In the genomic region with DNA sequence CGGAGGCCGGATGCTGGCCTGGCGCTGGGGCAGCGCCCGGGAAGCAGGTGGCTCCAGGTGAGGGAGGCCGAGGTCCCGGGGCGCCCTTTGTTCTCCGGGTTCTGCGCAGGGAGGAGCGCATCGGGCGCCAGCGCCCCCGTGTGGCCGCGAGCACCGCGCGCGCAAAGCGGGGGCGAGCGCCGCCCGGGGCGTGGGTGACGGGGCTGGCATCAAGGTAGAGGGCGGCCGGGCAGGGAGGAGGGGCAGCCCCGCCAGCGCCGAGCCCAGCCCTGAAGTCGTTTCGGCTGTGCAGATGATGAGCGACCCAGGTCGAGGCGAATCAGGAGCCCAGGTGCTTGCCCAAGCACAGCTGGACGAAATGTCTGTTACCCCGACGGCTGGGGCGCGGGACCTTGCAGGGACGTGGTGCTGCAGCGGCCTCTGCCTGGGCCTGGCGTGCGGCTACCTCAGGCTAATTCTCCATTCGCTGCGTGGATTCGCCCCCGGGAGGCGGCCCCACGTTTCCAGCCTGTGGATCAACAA, we compare ENCODE assay signal across 1 cellular context.
TF ChIP-seq lines count a peak whose summit lies in the region.

No MANE protein-coding gene starts in this region.

TF ChIP-seq in HepG2, 621 proteins besides CTCF, POLR2A, EP300 and RAD21 (continued from another document and continues in another):
- TF ChIP-seq, protein P1, sequence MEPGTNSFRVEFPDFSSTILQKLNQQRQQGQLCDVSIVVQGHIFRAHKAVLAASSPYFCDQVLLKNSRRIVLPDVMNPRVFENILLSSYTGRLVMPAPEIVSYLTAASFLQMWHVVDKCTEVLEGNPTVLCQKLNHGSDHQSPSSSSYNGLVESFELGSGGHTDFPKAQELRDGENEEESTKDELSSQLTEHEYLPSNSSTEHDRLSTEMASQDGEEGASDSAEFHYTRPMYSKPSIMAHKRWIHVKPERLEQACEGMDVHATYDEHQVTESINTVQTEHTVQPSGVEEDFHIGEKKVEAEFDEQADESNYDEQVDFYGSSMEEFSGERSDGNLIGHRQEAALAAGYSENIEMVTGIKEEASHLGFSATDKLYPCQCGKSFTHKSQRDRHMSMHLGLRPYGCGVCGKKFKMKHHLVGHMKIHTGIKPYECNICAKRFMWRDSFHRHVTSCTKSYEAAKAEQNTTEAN (CRISPR knock-in tag; conservative IDR thresholded peaks at IDR 0.05), result no peak
- TF ChIP-seq MZF1 (CRISPR knock-in tag; IDR thresholded peaks at IDR 0.05; ENCODE audit: borderline replicate concordance), result no peak
- no peak for TF ChIP-seq ZNF605 (CRISPR knock-in tag; IDR thresholded peaks at IDR 0.05)
- peak; percentile 60; the same call in 1 of the 2 replicates for TF ChIP-seq ATF7-NPFF (CRISPR knock-in tag; IDR thresholded peaks at IDR 0.05; ENCODE audit: low read depth)
- TF ChIP-seq, protein P2, sequence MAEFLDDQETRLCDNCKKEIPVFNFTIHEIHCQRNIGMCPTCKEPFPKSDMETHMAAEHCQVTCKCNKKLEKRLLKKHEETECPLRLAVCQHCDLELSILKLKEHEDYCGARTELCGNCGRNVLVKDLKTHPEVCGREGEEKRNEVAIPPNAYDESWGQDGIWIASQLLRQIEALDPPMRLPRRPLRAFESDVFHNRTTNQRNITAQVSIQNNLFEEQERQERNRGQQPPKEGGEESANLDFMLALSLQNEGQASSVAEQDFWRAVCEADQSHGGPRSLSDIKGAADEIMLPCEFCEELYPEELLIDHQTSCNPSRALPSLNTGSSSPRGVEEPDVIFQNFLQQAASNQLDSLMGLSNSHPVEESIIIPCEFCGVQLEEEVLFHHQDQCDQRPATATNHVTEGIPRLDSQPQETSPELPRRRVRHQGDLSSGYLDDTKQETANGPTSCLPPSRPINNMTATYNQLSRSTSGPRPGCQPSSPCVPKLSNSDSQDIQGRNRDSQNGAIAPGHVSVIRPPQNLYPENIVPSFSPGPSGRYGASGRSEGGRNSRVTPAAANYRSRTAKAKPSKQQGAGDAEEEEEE (CRISPR knock-in tag; IDR thresholded peaks at IDR 0.05; ENCODE audit: borderline replicate concordance), result no peak
- no peak for TF ChIP-seq SMARCC2 (IDR thresholded peaks at IDR 0.05)
- no peak for TF ChIP-seq SIN3A (IDR thresholded peaks at IDR 0.05; ENCODE audit: borderline replicate concordance, low read depth, low read length)
- TF ChIP-seq NCOA5 (CRISPR knock-in tag; IDR thresholded peaks at IDR 0.05), result no peak
- no peak for TF ChIP-seq ZBTB20 (CRISPR knock-in tag; IDR thresholded peaks at IDR 0.05; ENCODE audit: borderline replicate concordance, low read depth)
- peak; percentile 88; the same call in 1 of the 2 replicates for TF ChIP-seq MTF2 (CRISPR knock-in tag; IDR thresholded peaks at IDR 0.05; ENCODE audit: borderline replicate concordance)
- TF ChIP-seq, protein P3, sequence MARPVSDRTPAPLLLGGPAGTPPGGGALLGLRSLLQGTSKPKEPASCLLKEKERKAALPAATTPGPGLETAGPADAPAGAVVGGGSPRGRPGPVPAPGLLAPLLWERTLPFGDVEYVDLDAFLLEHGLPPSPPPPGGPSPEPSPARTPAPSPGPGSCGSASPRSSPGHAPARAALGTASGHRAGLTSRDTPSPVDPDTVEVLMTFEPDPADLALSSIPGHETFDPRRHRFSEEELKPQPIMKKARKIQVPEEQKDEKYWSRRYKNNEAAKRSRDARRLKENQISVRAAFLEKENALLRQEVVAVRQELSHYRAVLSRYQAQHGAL (CRISPR knock-in tag; IDR thresholded peaks at IDR 0.05; ENCODE audit: not compliant biosample characterization), result no peak
- TF ChIP-seq, protein P4, sequence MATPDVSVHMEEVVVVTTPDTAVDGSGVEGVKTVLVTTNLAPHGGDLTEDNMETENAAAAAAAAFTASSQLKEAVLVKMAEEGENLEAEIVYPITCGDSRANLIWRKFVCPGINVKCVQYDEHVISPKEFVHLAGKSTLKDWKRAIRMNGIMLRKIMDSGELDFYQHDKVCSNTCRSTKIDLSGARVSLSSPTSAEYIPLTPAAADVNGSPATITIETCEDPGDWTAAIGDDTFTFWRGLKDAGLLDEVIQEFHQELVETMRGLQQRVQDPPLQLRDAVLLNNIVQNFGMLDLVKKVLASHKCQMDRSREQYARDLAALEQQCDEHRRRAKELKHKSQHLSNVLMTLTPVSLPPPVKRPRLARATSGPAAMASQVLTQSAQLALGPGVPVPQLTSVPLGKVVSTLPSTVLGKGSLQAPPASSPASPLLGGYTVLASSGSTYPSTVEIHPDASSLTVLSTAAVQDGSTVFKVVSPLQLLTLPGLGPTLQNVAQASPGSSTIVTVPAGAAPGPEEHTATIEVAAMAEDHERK (CRISPR knock-in tag; IDR thresholded peaks at IDR 0.05; ENCODE audit: low read depth), result no peak
- TF ChIP-seq MIER3 (CRISPR knock-in tag; IDR thresholded peaks at IDR 0.05; ENCODE audit: borderline replicate concordance), result no peak
- TF ChIP-seq ZBTB7B (CRISPR knock-in tag; IDR thresholded peaks at IDR 0.05), result peak; percentile 39; the same call in 1 of the 2 replicates
- no peak for TF ChIP-seq HNF4A (CRISPR knock-in tag; IDR thresholded peaks at IDR 0.05)
- TF ChIP-seq, protein P5, sequence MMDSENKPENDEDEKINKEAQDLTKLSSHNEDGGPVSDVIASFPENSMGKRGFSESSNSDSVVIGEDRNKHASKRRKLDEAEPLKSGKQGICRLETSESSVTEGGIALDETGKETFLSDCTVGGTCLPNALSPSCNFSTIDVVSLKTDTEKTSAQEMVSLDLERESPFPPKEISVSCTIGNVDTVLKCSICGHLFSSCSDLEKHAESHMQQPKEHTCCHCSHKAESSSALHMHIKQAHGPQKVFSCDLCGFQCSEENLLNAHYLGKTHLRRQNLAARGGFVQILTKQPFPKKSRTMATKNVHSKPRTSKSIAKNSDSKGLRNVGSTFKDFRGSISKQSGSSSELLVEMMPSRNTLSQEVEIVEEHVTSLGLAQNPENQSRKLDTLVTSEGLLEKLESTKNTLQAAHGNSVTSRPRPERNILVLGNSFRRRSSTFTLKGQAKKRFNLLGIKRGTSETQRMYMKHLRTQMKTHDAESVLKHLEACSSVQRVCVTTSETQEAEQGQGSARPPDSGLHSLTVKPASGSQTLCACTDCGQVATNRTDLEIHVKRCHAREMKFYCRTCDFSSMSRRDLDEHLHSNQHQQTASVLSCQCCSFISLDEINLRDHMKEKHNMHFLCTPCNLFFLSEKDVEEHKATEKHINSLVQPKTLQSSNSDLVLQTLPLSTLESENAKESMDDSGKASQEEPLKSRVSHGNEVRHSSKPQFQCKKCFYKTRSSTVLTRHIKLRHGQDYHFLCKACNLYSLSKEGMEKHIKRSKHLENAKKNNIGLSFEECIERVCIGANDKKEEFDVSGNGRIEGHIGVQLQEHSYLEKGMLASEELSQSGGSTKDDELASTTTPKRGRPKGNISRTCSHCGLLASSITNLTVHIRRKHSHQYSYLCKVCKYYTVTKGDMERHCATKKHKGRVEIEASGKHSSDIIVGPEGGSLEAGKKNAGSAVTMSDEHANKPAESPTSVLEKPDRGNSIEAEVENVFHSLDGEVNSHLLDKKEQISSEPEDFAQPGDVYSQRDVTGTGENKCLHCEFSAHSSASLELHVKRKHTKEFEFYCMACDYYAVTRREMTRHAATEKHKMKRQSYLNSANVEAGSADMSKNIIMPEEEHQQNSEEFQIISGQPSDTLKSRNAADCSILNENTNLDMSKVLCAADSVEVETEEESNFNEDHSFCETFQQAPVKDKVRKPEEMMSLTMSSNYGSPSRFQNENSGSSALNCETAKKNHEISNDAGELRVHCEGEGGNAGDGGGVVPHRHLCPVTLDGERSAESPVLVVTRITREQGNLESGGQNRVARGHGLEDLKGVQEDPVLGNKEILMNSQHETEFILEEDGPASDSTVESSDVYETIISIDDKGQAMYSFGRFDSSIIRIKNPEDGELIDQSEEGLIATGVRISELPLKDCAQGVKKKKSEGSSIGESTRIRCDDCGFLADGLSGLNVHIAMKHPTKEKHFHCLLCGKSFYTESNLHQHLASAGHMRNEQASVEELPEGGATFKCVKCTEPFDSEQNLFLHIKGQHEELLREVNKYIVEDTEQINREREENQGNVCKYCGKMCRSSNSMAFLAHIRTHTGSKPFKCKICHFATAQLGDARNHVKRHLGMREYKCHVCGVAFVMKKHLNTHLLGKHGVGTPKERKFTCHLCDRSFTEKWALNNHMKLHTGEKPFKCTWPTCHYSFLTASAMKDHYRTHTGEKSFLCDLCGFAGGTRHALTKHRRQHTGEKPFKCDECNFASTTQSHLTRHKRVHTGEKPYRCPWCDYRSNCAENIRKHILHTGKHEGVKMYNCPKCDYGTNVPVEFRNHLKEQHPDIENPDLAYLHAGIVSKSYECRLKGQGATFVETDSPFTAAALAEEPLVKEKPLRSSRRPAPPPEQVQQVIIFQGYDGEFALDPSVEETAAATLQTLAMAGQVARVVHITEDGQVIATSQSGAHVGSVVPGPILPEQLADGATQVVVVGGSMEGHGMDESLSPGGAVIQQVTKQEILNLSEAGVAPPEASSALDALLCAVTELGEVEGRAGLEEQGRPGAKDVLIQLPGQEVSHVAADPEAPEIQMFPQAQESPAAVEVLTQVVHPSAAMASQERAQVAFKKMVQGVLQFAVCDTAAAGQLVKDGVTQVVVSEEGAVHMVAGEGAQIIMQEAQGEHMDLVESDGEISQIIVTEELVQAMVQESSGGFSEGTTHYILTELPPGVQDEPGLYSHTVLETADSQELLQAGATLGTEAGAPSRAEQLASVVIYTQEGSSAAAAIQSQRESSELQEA (CRISPR knock-in tag; IDR thresholded peaks at IDR 0.05; ENCODE audit: not compliant biosample characterization), result no peak
- no peak for TF ChIP-seq HNRNPH1 (optimal IDR thresholded peaks at IDR 0.05; ENCODE audit: low read depth, low read length)
- TF ChIP-seq ZNF143 (CRISPR knock-in tag; IDR thresholded peaks at IDR 0.05), result no peak
- no peak for TF ChIP-seq SKI (IDR thresholded peaks at IDR 0.05; ENCODE audit: partially characterized antibody)
- no peak for TF ChIP-seq ZNF839 (CRISPR knock-in tag; IDR thresholded peaks at IDR 0.05; ENCODE audit: borderline replicate concordance)
- no peak for TF ChIP-seq TOE1 (CRISPR knock-in tag; IDR thresholded peaks at IDR 0.05)
- no peak for TF ChIP-seq RARA (CRISPR knock-in tag; IDR thresholded peaks at IDR 0.05)
- TF ChIP-seq ZNF549 (CRISPR knock-in tag; IDR thresholded peaks at IDR 0.05), result no peak
- no peak for TF ChIP-seq EED (CRISPR knock-in tag; IDR thresholded peaks at IDR 0.05)
- no peak for TF ChIP-seq AHR (CRISPR knock-in tag; IDR thresholded peaks at IDR 0.05)
- no peak for TF ChIP-seq ZNF530 (CRISPR knock-in tag; IDR thresholded peaks at IDR 0.05; ENCODE audit: low read depth)
- TF ChIP-seq GZF1 (CRISPR knock-in tag; IDR thresholded peaks at IDR 0.05), result no peak
- peak; percentile 98 for TF ChIP-seq ZNF777 (CRISPR knock-in tag; IDR thresholded peaks at IDR 0.05)
- no peak for TF ChIP-seq CENPX (CRISPR knock-in tag; IDR thresholded peaks at IDR 0.05)
- TF ChIP-seq, protein P6, sequence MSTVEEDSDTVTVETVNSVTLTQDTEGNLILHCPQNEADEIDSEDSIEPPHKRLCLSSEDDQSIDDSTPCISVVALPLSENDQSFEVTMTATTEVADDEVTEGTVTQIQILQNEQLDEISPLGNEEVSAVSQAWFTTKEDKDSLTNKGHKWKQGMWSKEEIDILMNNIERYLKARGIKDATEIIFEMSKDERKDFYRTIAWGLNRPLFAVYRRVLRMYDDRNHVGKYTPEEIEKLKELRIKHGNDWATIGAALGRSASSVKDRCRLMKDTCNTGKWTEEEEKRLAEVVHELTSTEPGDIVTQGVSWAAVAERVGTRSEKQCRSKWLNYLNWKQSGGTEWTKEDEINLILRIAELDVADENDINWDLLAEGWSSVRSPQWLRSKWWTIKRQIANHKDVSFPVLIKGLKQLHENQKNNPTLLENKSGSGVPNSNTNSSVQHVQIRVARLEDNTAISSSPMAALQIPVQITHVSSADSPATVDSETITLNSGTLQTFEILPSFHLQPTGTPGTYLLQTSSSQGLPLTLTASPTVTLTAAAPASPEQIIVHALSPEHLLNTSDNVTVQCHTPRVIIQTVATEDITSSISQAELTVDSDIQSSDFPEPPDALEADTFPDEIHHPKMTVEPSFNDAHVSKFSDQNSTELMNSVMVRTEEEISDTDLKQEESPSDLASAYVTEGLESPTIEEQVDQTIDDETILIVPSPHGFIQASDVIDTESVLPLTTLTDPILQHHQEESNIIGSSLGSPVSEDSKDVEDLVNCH (CRISPR knock-in tag; IDR thresholded peaks at IDR 0.05), result no peak
- no peak for TF ChIP-seq EHMT2 (IDR thresholded peaks at IDR 0.05; ENCODE audit: borderline replicate concordance, low read depth, low read length)
- TF ChIP-seq ZNF264 (CRISPR knock-in tag; IDR thresholded peaks at IDR 0.05), result no peak
- no peak for TF ChIP-seq ZSCAN29 (CRISPR knock-in tag; conservative IDR thresholded peaks at IDR 0.05)
- peak; percentile 92 for TF ChIP-seq STAG1 (CRISPR knock-in tag; IDR thresholded peaks at IDR 0.05)
- peak; percentile 39; the same call in 1 of the 2 replicates for TF ChIP-seq SALL1 (CRISPR knock-in tag; IDR thresholded peaks at IDR 0.05)
- no peak for TF ChIP-seq GATA4 (IDR thresholded peaks at IDR 0.05; ENCODE audit: borderline replicate concordance, low read depth)
- peak; percentile 57; the same call in 1 of the 2 replicates for TF ChIP-seq SP4 (CRISPR knock-in tag; IDR thresholded peaks at IDR 0.05)
- peak; percentile 30; the same call in 1 of the 2 replicates for TF ChIP-seq HOXA3 (CRISPR knock-in tag; IDR thresholded peaks at IDR 0.05)
- TF ChIP-seq ZNF670 (CRISPR knock-in tag; IDR thresholded peaks at IDR 0.05; ENCODE audit: borderline replicate concordance), result no peak
- TF ChIP-seq ARNT2 (CRISPR knock-in tag; IDR thresholded peaks at IDR 0.05; ENCODE audit: low read depth), result 0 out of 2 replicates have a peak, but pooled peaks have one; percentile 43
- TF ChIP-seq KLF13 (CRISPR knock-in tag; IDR thresholded peaks at IDR 0.05), result no peak
- TF ChIP-seq TCF7 (IDR thresholded peaks at IDR 0.05; ENCODE audit: low read depth), result no peak
- TF ChIP-seq GATAD1 (CRISPR knock-in tag; IDR thresholded peaks at IDR 0.05), result no peak
